In genomic region chr20:5073154-5074049, GRCh38 we compare ENCODE assay signal across 8 cellular contexts.
DNase-seq lines count a peak whose midpoint lies in the region; ATAC-seq and TF ChIP-seq lines count a peak whose summit lies in the region.

No MANE protein-coding gene starts in this region.

- no peak overlapping the region for H3K4me2 ChIP-seq in DND-41 (ENCODE audit: insufficient read depth, low read length)

- H3K4me1 ChIP-seq in DND-41 (ENCODE audit: insufficient read depth, low read length): peaks cover 8% of the 10 kb centered on the region

- no peak overlapping the region for H2AFZ ChIP-seq in DND-41 (ENCODE audit: low read depth, low read length)

- H3K27me3 ChIP-seq in DND-41 (ENCODE audit: insufficient read depth, low read length, poor library complexity): no peaks in the 10 kb centered on the region
- no peaks in the 10 kb centered on the region for H3K27me3 ChIP-seq in brain microvascular endothelial cell (replicated peaks)
- no peaks in the 10 kb centered on the region for H3K27me3 ChIP-seq in layer of hippocampus (ENCODE audit: control insufficient read depth, insufficient read depth, low read length)

- H4K20me1 ChIP-seq in DND-41 (ENCODE audit: insufficient read depth, low read length): no peaks in the 10 kb centered on the region

- no peak overlapping the region for H3K9ac ChIP-seq in DND-41 (ENCODE audit: low read depth, low read length)

- no peak for TF ChIP-seq CTCF in DND-41 (IDR thresholded peaks at IDR 0.05; ENCODE audit: borderline replicate concordance, extremely low read depth, low read length, poor library complexity, severe bottlenecking)
- no peak for TF ChIP-seq CTCF in brain microvascular endothelial cell (IDR thresholded peaks at IDR 0.05; ENCODE audit: low read depth, low read length, missing control alignments)

- ATAC-seq in DND-41 (ENCODE audit: insufficient read depth, low read depth): no peak
- ATAC-seq in GM21515 (IDR thresholded peaks at IDR 0.05; ENCODE audit: unreplicated experiment): no peak
- ATAC-seq in HG03159 (IDR thresholded peaks at IDR 0.05; ENCODE audit: unreplicated experiment): no peak

- DNase-seq in DND-41 (peak; percentile 25), NCI-H2029 treated with DMSO at 0.1 percent for 48 hours (lab: John Stamatoyannopoulos, UW) (peak; percentile 53), brain microvascular endothelial cell (peak; percentile 27), substantia nigra (lab: John Stamatoyannopoulos, UW) (peak in 38 of 49 donors; percentile 8 to 89 (median 48)), middle frontal gyrus (ENCODE audit: extremely low spot score, low spot score) (no peak)

- H3K79me2 ChIP-seq in DND-41 (ENCODE audit: insufficient read depth, low read length): no peaks in the 10 kb centered on the region

- no peaks in the 10 kb centered on the region for H3K9me3 ChIP-seq in DND-41 (ENCODE audit: insufficient read depth, low read length, severe bottlenecking)

- H3K36me3 ChIP-seq in DND-41 (ENCODE audit: insufficient read depth, low read length): no peaks in the 10 kb centered on the region
- H3K36me3 ChIP-seq in brain microvascular endothelial cell (replicated peaks): no peaks in the 10 kb centered on the region

- in situ Hi-C loops in brain microvascular endothelial cell (cut with HindIII; ENCODE audit: low pct_ligation_motif_present, low sequenced_read_pairs): no loop called here

- H3K27ac ChIP-seq in DND-41 (ENCODE audit: low read length): no peak overlapping the region
- no peak overlapping the region for H3K27ac ChIP-seq in brain microvascular endothelial cell
- H3K27ac ChIP-seq in layer of hippocampus (ENCODE audit: low read depth, low read length): peak overlapping the region; percentile 6
- H3K27ac ChIP-seq in substantia nigra (ENCODE audit: low read depth, low read length, poor library complexity, severe bottlenecking): peak overlapping the region; percentile 24

- H3K4me3 ChIP-seq in DND-41 (ENCODE audit: low read depth in 1 of 2, low read length in 2 of 2): no peak overlapping the region
- H3K4me3 ChIP-seq in brain microvascular endothelial cell (ENCODE audit: low read depth, low read length): no peak overlapping the region

Comparison
In these comparisons a context has a peak if more than half of its experiments do, and no peak if none do; other contexts are left out.
1. H3K27ac ChIP-seq: peak in layer of hippocampus (single experiment) and substantia nigra (single experiment); none in DND-41 (single experiment) and brain microvascular endothelial cell (single experiment).